Comparison of ENCODE assay signal across 8 cellular contexts in the genomic region with DNA sequence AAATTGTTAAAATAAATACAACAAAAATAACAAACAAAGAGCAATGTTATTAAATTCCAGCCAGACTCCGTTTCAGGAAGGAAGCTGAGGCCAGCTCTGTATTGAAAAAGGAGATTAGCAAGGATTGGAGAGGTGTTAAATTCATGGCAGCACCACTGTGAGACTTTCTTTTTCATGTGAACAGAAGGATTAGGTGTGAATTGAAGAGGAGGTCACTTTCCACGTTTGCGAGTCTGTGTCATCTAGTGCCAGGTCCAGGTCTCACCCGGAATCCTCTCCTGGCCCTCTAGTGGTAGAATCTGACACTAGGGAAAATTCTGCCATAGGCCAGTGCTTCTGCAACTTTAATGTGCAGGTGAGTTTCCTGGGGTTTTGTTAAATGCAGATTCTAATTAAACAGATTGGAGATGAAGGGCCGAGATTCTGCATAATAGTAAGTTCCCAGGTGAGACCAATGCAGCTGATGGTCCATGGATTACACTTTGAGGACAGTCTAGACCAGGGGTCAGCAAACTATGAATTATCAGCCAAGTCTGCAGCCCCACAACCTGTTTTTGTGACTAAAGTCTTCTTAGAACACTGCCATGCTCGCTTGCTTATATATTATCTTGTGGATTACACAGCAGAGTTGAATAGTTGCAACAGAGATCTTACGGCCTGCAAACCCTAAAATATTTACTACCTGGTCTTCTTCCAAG. TPM values are rescaled to one million over a fixed set of nuclear protein-coding genes. Genes with fewer than 3 reads are reported as not detected.
A peak's percentile ranks its signal among the peaks of the same experiment; 100 is the strongest.
DNase-seq lines count a peak whose midpoint lies in the region; ATAC-seq, FAIRE-seq and TF ChIP-seq lines count a peak whose summit lies in the region.
"Had no signal": no experiment of that assay in that cellular context is flagged by ENCODE, and none has a peak within 500 bp of the region (broad histone marks: within the 10 kb centered on the region; RNA-seq: fewer than 3 reads in every experiment).

No MANE protein-coding gene starts in this region.

- no peak overlapping the region for H3K27ac ChIP-seq in esophagus muscularis mucosa (replicated peaks in 1 of 4)

- ATAC-seq in HG03439 (IDR thresholded peaks at IDR 0.05; ENCODE audit: unreplicated experiment) = no peak

- FAIRE-seq in D721Med (lab: Jason Lieb, UNC) (no peak), H54 (lab: Jason Lieb, UNC) (no peak)

- DNase-seq in D721Med (ENCODE audit: insufficient read length, low spot score) = peak; percentile 69
- DNase-seq in H54 (ENCODE audit: insufficient read length, low spot score) = peak; percentile 87
- DNase-seq in RKO (ENCODE audit: low spot score) = peak; percentile 47
- no peak for DNase-seq in esophagus muscularis mucosa (ENCODE audit: extremely low spot score)
- peak; percentile 38 for DNase-seq in neural crest cell (ENCODE audit: low read depth, low spot score)
- no peak for DNase-seq in effector CD4-positive, alpha-beta T cell

- no peak overlapping the region for H3K4me3 Mint-ChIP-seq in neural crest cell
- H3K4me3 Mint-ChIP-seq: T-helper 1 cell treated with Interleukin-12 subunit alpha and Interleukin-12 subunit beta and Interleukin-4 antibody, amounts not matched to agents 30 μg/mL and 1 μg/mL, for 36 hours had no signal

- peaks cover 60% of the 10 kb centered on the region for H3K27me3 Mint-ChIP-seq in neural crest cell (ENCODE audit: low read depth)

- peak; percentile 64 for TF ChIP-seq CTCF in D721Med (IDR thresholded peaks at IDR 0.05; ENCODE audit: insufficient read depth, missing control alignments)
- TF ChIP-seq CTCF in esophagus muscularis mucosa (IDR thresholded peaks at IDR 0.05) = peak; percentile 54 to 79 (median 59)
- TF ChIP-seq CTCF in neural crest cell (conservative IDR thresholded peaks at IDR 0.05) = peak; percentile 88

- H3K36me3 ChIP-seq in esophagus muscularis mucosa = no peaks in the 10 kb centered on the region

- H3K9me3 Mint-ChIP-seq in neural crest cell = no peaks in the 10 kb centered on the region
- H3K9me3 Mint-ChIP-seq: T-helper 1 cell treated with Interleukin-12 subunit alpha and Interleukin-12 subunit beta and Interleukin-4 antibody, amounts not matched to agents 30 μg/mL and 1 μg/mL, for 36 hours had no signal

- H3K27ac Mint-ChIP-seq in neural crest cell (ENCODE audit: unreplicated experiment) = no peak overlapping the region
- H3K27ac Mint-ChIP-seq: T-helper 1 cell treated with Interleukin-12 subunit alpha and Interleukin-12 subunit beta and Interleukin-4 antibody, amounts not matched to agents 30 μg/mL and 1 μg/mL, for 36 hours had no signal

- intact Hi-C loops in esophagus muscularis mucosa (cut with DNase I) = no loop called here

- peak overlapping the region in 1 of 4 donors; percentile 9 for H3K4me3 ChIP-seq in esophagus muscularis mucosa

- TF ChIP-seq EP300 in esophagus muscularis mucosa (IDR thresholded peaks at IDR 0.05) = no peak

- no peaks in the 10 kb centered on the region for H3K9me3 ChIP-seq in esophagus muscularis mucosa

- H3K4me1 Mint-ChIP-seq in neural crest cell = peaks cover 4% of the 10 kb centered on the region

- no peak for TF ChIP-seq POLR2A in H54 (IDR thresholded peaks at IDR 0.05; ENCODE audit: low read depth, low read length)
- no peak for TF ChIP-seq POLR2A in esophagus muscularis mucosa (IDR thresholded peaks at IDR 0.05; ENCODE audit: low read depth)

- no peaks in the 10 kb centered on the region for H3K36me3 Mint-ChIP-seq in neural crest cell (ENCODE audit: low read depth)

- WGBS in esophagus muscularis mucosa = 28% methylated on average over 6 of the region's 7 CpGs

- peaks cover 0 to 3% (median 0%) of the 10 kb centered on the region in 4 donors for H3K27me3 ChIP-seq in esophagus muscularis mucosa

- H3K4me1 ChIP-seq in esophagus muscularis mucosa = peaks cover 12 to 17% (median 14%) of the 10 kb centered on the region in 4 donors

RNA-seq across cellular contexts. Expression of a gene that starts 9.2 kb away (rescaled TPM):
- under 1 TPM; 0.34 to 0.78 (median 0.46) TPM for total RNA-seq in esophagus muscularis mucosa
- 0.42 and 0.45 TPM in 2 replicates for total RNA-seq in neural crest cell

Comparison
In these comparisons a context has a peak if more than half of its experiments do, and no peak if none do; other contexts are left out.
1. DNase-seq: peak in D721Med (single experiment), H54 (single experiment), RKO (single experiment) and neural crest cell (single experiment); none in esophagus muscularis mucosa (single experiment) and effector CD4-positive, alpha-beta T cell (single experiment).
2. Peak in every context shown above with its lines, with median percentiles within 50 percentile points of each other: CTCF ChIP-seq.